In the genomic region with DNA sequence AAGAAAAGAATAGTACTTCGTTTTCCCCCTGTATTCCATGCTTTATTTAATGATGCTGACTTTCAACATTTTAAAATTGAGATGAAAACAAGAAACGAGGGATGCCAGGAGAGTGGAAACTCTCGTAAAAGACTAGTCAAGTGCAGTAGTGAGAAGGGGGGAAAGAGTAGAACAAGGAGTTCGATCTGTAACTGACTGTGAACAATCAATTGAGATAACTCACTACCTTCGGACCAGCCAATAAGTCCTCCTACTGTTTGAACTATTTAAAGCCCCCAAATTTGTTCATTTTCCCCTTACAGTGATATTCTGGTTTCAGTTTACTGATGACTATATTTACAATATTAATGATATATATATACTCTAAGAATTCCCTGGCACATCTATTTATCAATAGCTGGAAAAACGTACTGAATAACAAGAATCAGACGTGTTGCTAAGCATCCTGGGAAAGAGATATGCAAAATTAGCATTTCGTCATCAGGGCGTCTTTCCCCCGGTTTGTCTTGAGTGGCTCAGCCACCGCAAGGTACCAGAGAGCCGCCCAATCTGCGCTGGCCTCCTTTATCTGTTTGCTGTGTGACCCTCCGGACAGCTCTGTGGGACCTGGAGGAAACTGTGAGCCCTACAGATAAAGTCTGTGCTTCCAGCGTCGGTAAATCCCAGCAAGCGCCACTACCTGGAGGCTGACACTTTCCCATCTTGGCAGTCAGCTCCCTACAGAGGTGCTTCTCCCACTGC, we compare ENCODE assay signal across 8 cellular contexts. TPM values are rescaled to one million over a fixed set of nuclear protein-coding genes. Genes with fewer than 3 reads are reported as not detected.
DNase-seq lines count a peak whose midpoint lies in the region; ATAC-seq and TF ChIP-seq lines count a peak whose summit lies in the region.

No MANE protein-coding gene starts in this region.

- H3K9ac ChIP-seq in subcutaneous abdominal adipose tissue (ENCODE audit: low read length in 5 of 5), result peak overlapping the region; percentile 63 to 90 (median 85)

- H3K27ac ChIP-seq in foreskin keratinocyte, result peak overlapping the region; percentile 93
- peak overlapping the region; percentile 74 for H3K27ac ChIP-seq in subcutaneous abdominal adipose tissue (ENCODE audit: low read depth, low read length)

- H3K27me3 ChIP-seq in HAP-1 (ENCODE audit: low read depth) (no peaks in the 10 kb centered on the region), MG63 (no peaks in the 10 kb centered on the region), foreskin keratinocyte (no peaks in the 10 kb centered on the region), neuron (ENCODE audit: insufficient read depth, low read length) (no peaks in the 10 kb centered on the region), subcutaneous abdominal adipose tissue (ENCODE audit: control insufficient read depth in 5 of 5, insufficient read depth in 4 of 5, low read length in 5 of 5) (no peaks in the 10 kb centered on the region)

- TF ChIP-seq CTCF in foreskin keratinocyte (conservative IDR thresholded peaks at IDR 0.05), result no peak

- in situ Hi-C loops in G401 (cut with HindIII; ENCODE audit: low sequenced_read_pairs), result no loop called here
- in situ Hi-C loops in HAP-1 (cut with MboI; ENCODE audit: low sequenced_read_pairs), result no loop called here

- peak overlapping the region; percentile 91 for H2AFZ ChIP-seq in neuron (ENCODE audit: low read depth, low read length)

- H3K4me1 ChIP-seq in HAP-1 (peaks cover 6% of the 10 kb centered on the region), foreskin keratinocyte (no peaks in the 10 kb centered on the region), neuron (ENCODE audit: insufficient read depth, low read length) (peaks cover 17% of the 10 kb centered on the region), subcutaneous abdominal adipose tissue (ENCODE audit: control insufficient read depth in 5 of 5, insufficient read depth in 5 of 5, low read length in 5 of 5) (peaks cover 7 to 42% (median 31%) of the 10 kb centered on the region in 5 donors)

- H3K4me3 ChIP-seq in HAP-1 (peak overlapping the region; percentile 48), MG63 (peak overlapping the region; percentile 60), neuron (ENCODE audit: low read length) (peak overlapping the region; percentile 89), subcutaneous abdominal adipose tissue (ENCODE audit: low read depth in 1 of 5, low read length in 5 of 5) (peak overlapping the region; percentile 73 to 99 (median 95))

- H3K36me3 ChIP-seq in HAP-1 (replicated peaks) (no peaks in the 10 kb centered on the region), MG63 (no peaks in the 10 kb centered on the region), neuron (ENCODE audit: insufficient read depth, low read length) (no peaks in the 10 kb centered on the region), subcutaneous abdominal adipose tissue (ENCODE audit: control insufficient read depth in 5 of 5, insufficient read depth in 5 of 5, low read length in 5 of 5) (no peaks in the 10 kb centered on the region)

- peak; percentile 85 for ATAC-seq in foreskin keratinocyte

- DNase-seq in G401 (ENCODE audit: low spot score), result peak; percentile 98
- DNase-seq in HAP-1 (ENCODE audit: low spot score in 2 of 2), result peak; percentile 89 to 90
- DNase-seq in MG63, result peak; percentile 49
- peak; percentile 80 to 84 for DNase-seq in SHP77 (lab: John Stamatoyannopoulos, UW)
- DNase-seq in activated gamma-delta T cell treated with Interleukin-2 at 50 U/mL for 16 hours, result peak; percentile 77
- DNase-seq in foreskin keratinocyte, result peak; percentile 71 to 80

- no peaks in the 10 kb centered on the region for H3K9me3 ChIP-seq in HAP-1
- H3K9me3 ChIP-seq in MG63, result no peaks in the 10 kb centered on the region
- no peaks in the 10 kb centered on the region for H3K9me3 ChIP-seq in neuron (ENCODE audit: low read length)
- no peaks in the 10 kb centered on the region for H3K9me3 ChIP-seq in subcutaneous abdominal adipose tissue (ENCODE audit: control insufficient read depth in 5 of 5, low read length in 5 of 5)

RNA-seq across cellular contexts. Expression of a gene that starts 41.1 kb away (rescaled TPM):
- total RNA-seq in G401 (2014; rRNA removed; shearing (Covaris generic)), result 256 and 309 TPM in 2 replicates
- 189 and 204 TPM in 2 replicates for total RNA-seq in MG63 (2014; rRNA removed; shearing (Covaris generic); ENCODE audit: low replicate concordance)
- 261 and 283 TPM in 2 replicates for total RNA-seq in foreskin keratinocyte
- polyA plus RNA-seq in foreskin keratinocyte, result 179 and 181 TPM in 2 replicates

Comparison
In these comparisons a context has a peak if more than half of its experiments do, and no peak if none do; other contexts are left out.
1. Peak in every context shown above with its lines: DNase-seq, ATAC-seq, H3K4me3 ChIP-seq and H3K27ac ChIP-seq.